Comparison of ENCODE assay signal across 9 cellular contexts in genomic region chr6:109379706-109380105, GRCh38. TPM values are rescaled to one million over a fixed set of nuclear protein-coding genes. Genes with fewer than 3 reads are reported as not detected.
DNase-seq lines count a peak whose midpoint lies in the region; ATAC-seq and TF ChIP-seq lines count a peak whose summit lies in the region.
"Had no signal": no experiment of that assay in that cellular context is flagged by ENCODE, and none has a peak within 500 bp of the region (broad histone marks: within the 10 kb centered on the region; RNA-seq: fewer than 3 reads in every experiment).

No MANE protein-coding gene starts in this region.

- H3K36me3 ChIP-seq in right atrium auricular region, result peaks cover 36% of the 10 kb centered on the region

- H3K4me3 ChIP-seq in right atrium auricular region, result peak overlapping the region; percentile 79 to 93
- peak overlapping the region; percentile 92 for H3K4me3 ChIP-seq in astrocyte of the spinal cord (ENCODE audit: low read depth, low read length)

- no peaks in the 10 kb centered on the region for H3K9me3 Mint-ChIP-seq in memory B cell

- peaks cover 32% of the 10 kb centered on the region for H3K4me1 Mint-ChIP-seq in memory B cell

- no peak for DNase-seq in right atrium auricular region (ENCODE audit: low spot score)
- no peak for DNase-seq in Right ventricle myocardium superior
- peak; percentile 22 for DNase-seq in astrocyte of the spinal cord (ENCODE audit: low read depth, low spot score)
- DNase-seq in memory B cell (ENCODE audit: low spot score in 2 of 2), result no peak
- DNase-seq in NK-92 (lab: John Stamatoyannopoulos, UW; ENCODE audit: unreplicated experiment), result no peak
- DNase-seq in activated CD4-positive, CD25-positive, alpha-beta regulatory T cell treated with anti-CD3 and anti-CD28 coated beads, Interleukin-2, amount 50 U/mL, for 72 hours, result no peak
- DNase-seq in left lobe of liver (ENCODE audit: low spot score), result no peak
- DNase-seq: NCI-H1436 had no signal

- no peaks in the 10 kb centered on the region for H3K27me3 ChIP-seq in right atrium auricular region

- no peak for ATAC-seq in Right ventricle myocardium superior (ENCODE audit: poor library complexity)
- ATAC-seq in memory B cell (ENCODE audit: low read depth), result no peak
- ATAC-seq in left lobe of liver, result no peak
- ATAC-seq in GM18858 (IDR thresholded peaks at IDR 0.05; ENCODE audit: unreplicated experiment), result no peak

- H3K4me3 Mint-ChIP-seq in memory B cell, result peak overlapping the region; percentile 76

- in situ Hi-C loops in astrocyte of the spinal cord (cut with HindIII; ENCODE audit: low sequenced_read_pairs), result no loop called here

- H3K27ac ChIP-seq in right atrium auricular region, result peak overlapping the region in 1 of 2 donors; percentile 96

- intact Hi-C loops in Right ventricle myocardium superior (cut with DNase I), result loop anchor here (5.0 kb wide), 1 partner anchor 192 kb away; no protein-coding TSS in a partner anchor

- H3K27ac Mint-ChIP-seq in memory B cell, result peak overlapping the region; percentile 98

- H3K36me3 Mint-ChIP-seq in memory B cell, result peaks cover 22% of the 10 kb centered on the region

- no peaks in the 10 kb centered on the region for H3K27me3 Mint-ChIP-seq in memory B cell

- H3K9me3 ChIP-seq in right atrium auricular region, result no peaks in the 10 kb centered on the region

- no peak for TF ChIP-seq CTCF in right atrium auricular region (IDR thresholded peaks at IDR 0.05)
- no peak for TF ChIP-seq CTCF in astrocyte of the spinal cord (IDR thresholded peaks at IDR 0.05; ENCODE audit: low read depth, low read length)

- H3K4me1 ChIP-seq in right atrium auricular region, result peaks cover 0 to 44% of the 10 kb centered on the region in 2 donors

RNA-seq across cellular contexts. Expression of gene CD164, which starts 2.6 kb away (rescaled TPM):
- total RNA-seq in right atrium auricular region (100 to 1,000 TPM in 1 of 2 donors, 10 to 100 TPM in 1; 99.8 to 129 TPM), Right ventricle myocardium superior (102 TPM), left lobe of liver (130 TPM)
